23 cellular contexts compared by ENCODE assay signal in the genomic region with DNA sequence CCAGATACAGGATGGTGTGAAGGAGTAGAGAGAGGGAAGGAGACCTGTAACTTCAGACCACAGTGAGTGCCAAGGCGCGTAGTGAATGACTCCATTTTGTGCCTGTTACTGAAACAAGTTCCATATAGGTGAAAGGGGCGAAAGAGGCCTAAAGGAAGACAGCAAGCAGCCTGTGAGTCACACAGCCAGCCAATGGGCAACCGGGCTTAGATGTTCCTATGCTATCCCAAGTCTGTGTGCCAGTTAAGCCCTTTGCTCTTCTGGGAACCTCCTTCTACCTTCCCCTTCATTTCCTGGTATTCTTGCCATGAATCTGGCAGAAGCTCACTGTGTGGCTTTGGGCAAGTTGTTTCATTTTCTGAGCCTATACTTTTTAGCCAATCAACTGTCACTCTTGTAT.
"Had no signal": no experiment of that assay in that cellular context is flagged by ENCODE, and none has a peak within 500 bp of the region (broad histone marks: within the 10 kb centered on the region; RNA-seq: fewer than 3 reads in every experiment).

No MANE protein-coding gene starts in this region.

- ATAC-seq: natural killer cell; stimulated activated naive CD8-positive, alpha-beta T cell treated with anti-CD3 and anti-CD28 coated beads, Interleukin-15, Interleukin-2, amounts not matched to agents 100 U/mL and 50 U/mL, for 24 hours; T-helper 17 cell had no signal

- H3K27me3 Mint-ChIP-seq: activated CD4-positive, alpha-beta memory T cell treated with anti-CD3 and anti-CD28 coated beads for 36 hours; T-helper 17 cell had no signal

- H3K4me2 ChIP-seq: hepatocyte had no signal

- H2AFZ ChIP-seq: hepatocyte had no signal

- H3K27ac Mint-ChIP-seq: activated CD4-positive, alpha-beta memory T cell treated with anti-CD3 and anti-CD28 coated beads for 36 hours; activated naive CD8-positive, alpha-beta T cell treated with anti-CD3 and anti-CD28 coated beads for 36 hours; endodermal cell; immature natural killer cell; natural killer cell; T-helper 17 cell had no signal

- H3K4me1 Mint-ChIP-seq: activated naive CD8-positive, alpha-beta T cell treated with anti-CD3 and anti-CD28 coated beads for 36 hours; endodermal cell; immature natural killer cell; natural killer cell; T-helper 17 cell had no signal

- H3K36me3 ChIP-seq: left ventricle myocardium inferior, prostate gland, tibial artery had no signal

- DNase-seq: activated CD4-positive, alpha-beta memory T cell treated with anti-CD3 and anti-CD28 coated beads for 36 hours; activated CD4-positive, alpha-beta T cell treated with anti-CD3 and anti-CD28 coated beads for 4 hours; activated CD4-positive, CD25-positive, alpha-beta regulatory T cell; activated naive CD4-positive, alpha-beta T cell treated with Interleukin-2 at 50 U/mL for 16 hours; activated naive CD8-positive, alpha-beta T cell treated with anti-CD3 and anti-CD28 coated beads for 36 hours; activated T-cell treated with anti-CD3 and anti-CD28 coated beads, Interleukin-2, amount 50 U/mL, for 48 hours; amniotic stem cell; cortex of kidney; endodermal cell; glutamatergic neuron; immature natural killer cell; kidney glomerular epithelial cell; left ventricle myocardium inferior; midbrain; natural killer cell; stimulated activated CD4-positive, alpha-beta T cell treated with anti-CD3 and anti-CD28 coated beads, Interleukin-12 subunit alpha, Interleukin-12 subunit beta, amount 100 ng/mL, for 4 hours; stimulated activated CD4-positive, alpha-beta T cell treated with anti-CD3 and anti-CD28 coated beads, Interleukin-4, amount 100 ng/mL, for 4 hours; stimulated activated naive CD8-positive, alpha-beta T cell treated with anti-CD3 and anti-CD28 coated beads, Interleukin-15, Interleukin-2, amounts not matched to agents 100 U/mL and 50 U/mL, for 24 hours; T-helper 17 cell; tibial artery had no signal

- H3K9me3 ChIP-seq: left ventricle myocardium inferior, prostate gland, tibial artery had no signal

- H3K79me2 ChIP-seq: hepatocyte had no signal

- H3K27me3 ChIP-seq: hepatocyte, tibial artery had no signal

- H3K4me3 ChIP-seq: hepatocyte, left ventricle myocardium inferior, prostate gland, tibial artery had no signal

- H3K36me3 Mint-ChIP-seq: activated CD4-positive, alpha-beta memory T cell treated with anti-CD3 and anti-CD28 coated beads for 36 hours; activated naive CD8-positive, alpha-beta T cell treated with anti-CD3 and anti-CD28 coated beads for 36 hours; immature natural killer cell; natural killer cell had no signal

- H3K4me1 ChIP-seq: prostate gland had no signal

- H3K9me3 Mint-ChIP-seq: activated CD4-positive, alpha-beta memory T cell treated with anti-CD3 and anti-CD28 coated beads for 36 hours; activated naive CD8-positive, alpha-beta T cell treated with anti-CD3 and anti-CD28 coated beads for 36 hours; endodermal cell; natural killer cell had no signal

- H3K27ac ChIP-seq: epithelial cell of prostate, prostate gland, tibial artery had no signal

- H3K4me3 Mint-ChIP-seq: activated CD4-positive, alpha-beta memory T cell treated with anti-CD3 and anti-CD28 coated beads for 36 hours; activated naive CD8-positive, alpha-beta T cell treated with anti-CD3 and anti-CD28 coated beads for 36 hours; endodermal cell; immature natural killer cell; natural killer cell; T-helper 17 cell had no signal
